6 cellular contexts compared by ENCODE assay signal in genomic region chr20:63941282-63942060, GRCh38. TPM values are rescaled to one million over a fixed set of nuclear protein-coding genes. Genes with fewer than 3 reads are reported as not detected.
DNase-seq lines count a peak whose midpoint lies in the region; ATAC-seq, FAIRE-seq and TF ChIP-seq lines count a peak whose summit lies in the region.

No MANE protein-coding gene starts in this region.

- no peak for ATAC-seq in HG03432 (IDR thresholded peaks at IDR 0.05; ENCODE audit: unreplicated experiment)
- ATAC-seq in HG03342 (IDR thresholded peaks at IDR 0.05; ENCODE audit: unreplicated experiment) = no peak

- FAIRE-seq in bronchial epithelial cell (lab: Jason Lieb, UNC) = no peak

- H3K36me3 ChIP-seq in bronchial epithelial cell (ENCODE audit: control insufficient read depth, insufficient read depth, low read length) = peaks cover 33% of the 10 kb centered on the region

- no peaks in the 10 kb centered on the region for H3K27me3 ChIP-seq in bronchial epithelial cell (ENCODE audit: control insufficient read depth, insufficient read depth, low read length)

- peak; percentile 35 to 63 for DNase-seq in stimulated activated CD4-positive, alpha-beta T cell treated with anti-CD3 and anti-CD28 coated beads, Interleukin-12 subunit alpha, Interleukin-12 subunit beta, amount 100 ng/mL, for 24 hours (ENCODE audit: low read depth in 2 of 2)
- no peak for DNase-seq in stimulated activated CD4-positive, alpha-beta T cell treated with anti-CD3 and anti-CD28 coated beads, Interleukin-12 subunit alpha, Interleukin-12 subunit beta, amount 100 ng/mL, for 4 hours
- peak; percentile 72 for DNase-seq in bronchial epithelial cell (ENCODE audit: low read depth)
- DNase-seq in stimulated activated CD4-positive, alpha-beta T cell treated with anti-CD3 and anti-CD28 coated beads, Interleukin-12 subunit alpha, Interleukin-12 subunit beta, amount 100 ng/mL, for 48 hours (ENCODE audit: low read depth in 2 of 3, low spot score in 1 of 3) = peak; percentile 50 to 73 (median 66)

- no peak overlapping the region for H3K4me3 ChIP-seq in bronchial epithelial cell (ENCODE audit: low read depth, low read length)

- TF ChIP-seq CTCF in bronchial epithelial cell (IDR thresholded peaks at IDR 0.05; ENCODE audit: insufficient read depth, low read length, severe bottlenecking) = no peak

RNA-seq across cellular contexts. Expression of gene UCKL1, which starts 14.7 kb away (rescaled TPM):
- total RNA-seq in bronchial epithelial cell = 16.8 and 19.0 TPM in 2 replicates

RNA-seq across cellular contexts. Expression of gene ZNF512B, which starts 28.3 kb away (rescaled TPM):
- 4.5 and 6.1 TPM in 2 replicates for total RNA-seq in bronchial epithelial cell

RNA-seq across cellular contexts. Expression of gene SAMD10, which starts 38.0 kb away (rescaled TPM):
- total RNA-seq in bronchial epithelial cell = 1.1 and 2.7 TPM in 2 replicates

RNA-seq across cellular contexts. Expression of gene PRPF6, which starts 39.5 kb away (rescaled TPM):
- total RNA-seq in bronchial epithelial cell = 41.0 and 48.4 TPM in 2 replicates

RNA-seq across cellular contexts. Expression of gene DNAJC5, which starts 46.5 kb away (rescaled TPM):
- 120 and 121 TPM in 2 replicates for total RNA-seq in bronchial epithelial cell
